In the genomic region with DNA sequence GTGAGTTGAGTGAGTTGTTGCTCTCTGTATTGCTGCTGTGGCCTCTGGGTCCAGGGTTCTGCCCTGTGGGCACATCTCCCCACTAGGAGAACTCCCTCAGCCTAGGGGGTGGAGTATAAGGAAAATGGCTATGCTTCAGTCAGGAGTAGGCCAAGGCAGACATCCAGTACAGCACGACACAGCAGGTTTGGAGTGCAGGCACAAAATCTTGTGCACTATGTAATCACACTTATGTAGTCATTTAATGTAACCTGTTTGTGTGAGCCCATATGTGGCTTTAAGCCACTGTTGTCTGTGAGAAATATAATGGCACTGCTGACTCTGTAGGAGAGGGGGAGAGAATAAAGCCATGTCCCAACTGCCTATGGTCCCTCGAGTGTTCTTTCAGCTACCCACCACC, we compare ENCODE assay signal across 20 cellular contexts.
DNase-seq lines count a peak whose midpoint lies in the region; ATAC-seq, FAIRE-seq and TF ChIP-seq lines count a peak whose summit lies in the region.
"Had no signal": no experiment of that assay in that cellular context is flagged by ENCODE, and none has a peak within 500 bp of the region (broad histone marks: within the 10 kb centered on the region; RNA-seq: fewer than 3 reads in every experiment).

No MANE protein-coding gene starts in this region.

- in situ Hi-C loops in GM12878 (cut with MboI) (no loop called here), HepG2 (cut with HindIII; ENCODE audit: extremely low pct_ligation_motif_present, low pct_unique_long_range_greater_than_20kb) (loop anchor here (10.0 to 25.0 kb wide), 2 partner anchors 267 to 350 kb away; no protein-coding TSS in a partner anchor)

- no peak for FAIRE-seq in GM12878 (lab: Jason Lieb, UNC)
- no peak for FAIRE-seq in HepG2 (lab: Jason Lieb, UNC)
- FAIRE-seq: D721Med, G401.6, RCC 7860 had no signal

- TF ChIP-seq RAD21 in GM12878 (IDR thresholded peaks at IDR 0.05; ENCODE audit: insufficient read depth, low read depth, low read length): no peak
- no peak for TF ChIP-seq RAD21 in HepG2 (CRISPR knock-in tag; IDR thresholded peaks at IDR 0.05)

- peaks cover 9% of the 10 kb centered on the region for H3K36me3 Mint-ChIP-seq in activated CD4-positive, alpha-beta T cell treated with anti-CD3 and anti-CD28 coated beads, Interleukin-2, amount 10 ng/mL, durations not matched to agents 7 days and 5 days (ENCODE audit: low read depth)
- H3K36me3 Mint-ChIP-seq in T-cell: peaks cover 3% of the 10 kb centered on the region

- no TSS peak for BruUV-seq in GM12878 (replicated peaks; lab: Mats Ljungman, UMichigan)
- no TSS peak for BruUV-seq in HepG2 (replicated peaks; lab: Mats Ljungman, UMichigan)

- H3K27me3 Mint-ChIP-seq in activated CD4-positive, alpha-beta T cell treated with anti-CD3 and anti-CD28 coated beads, Interleukin-2, amount 10 ng/mL, durations not matched to agents 7 days and 5 days: no peaks in the 10 kb centered on the region
- no peaks in the 10 kb centered on the region for H3K27me3 Mint-ChIP-seq in T-cell
- H3K27me3 Mint-ChIP-seq: CD8-positive, alpha-beta memory T cell had no signal

- ATAC-seq in GM12878 (no peak), HepG2 (no peak), T-cell (replicated peaks in 1 of 4) (no peak)
- ATAC-seq: Right ventricle myocardium inferior had no signal

- H3K79me2 ChIP-seq in GM12878 (ENCODE audit: control insufficient read depth, insufficient read depth, low read length) (no peaks in the 10 kb centered on the region), HepG2 (ENCODE audit: insufficient read depth, low read length) (no peaks in the 10 kb centered on the region)

- DNase-seq in activated CD4-positive, alpha-beta T cell treated with anti-CD3 and anti-CD28 coated beads, Interleukin-2, amount 10 ng/mL, durations not matched to agents 7 days and 5 days: no peak
- no peak for DNase-seq in activated CD4-positive, alpha-beta T cell treated with anti-CD3 and anti-CD28 coated beads for 4 hours
- DNase-seq in NCI-H69 (lab: John Stamatoyannopoulos, UW) (peak; percentile 28), GM12878 (ENCODE audit: low read depth, low spot score) (no peak), HepG2 (ENCODE audit: low spot score) (no peak), T-cell (no peak), amniotic stem cell (lab: John Stamatoyannopoulos, UW) (no peak)
- DNase-seq: C1 segment of cervical spinal cord; CD8-positive, alpha-beta memory T cell; H7; NCI-H1048; NCI-H1436 treated with DMSO at 0.1 percent for 48 hours; NCI-H2029; NCI-H2171; NCI-H526 had no signal

- H2AFZ ChIP-seq in GM12878 (ENCODE audit: control insufficient read depth, low read depth, low read length): no peak overlapping the region
- no peak overlapping the region for H2AFZ ChIP-seq in HepG2 (ENCODE audit: low read length)

- peaks cover 21% of the 10 kb centered on the region for H3K9me3 Mint-ChIP-seq in activated CD4-positive, alpha-beta T cell treated with anti-CD3 and anti-CD28 coated beads, Interleukin-2, amount 10 ng/mL, durations not matched to agents 7 days and 5 days
- peaks cover 0 to 18% (median 7%) of the 10 kb centered on the region in 3 donors for H3K9me3 Mint-ChIP-seq in T-cell

- H3K27ac Mint-ChIP-seq in activated CD4-positive, alpha-beta T cell treated with anti-CD3 and anti-CD28 coated beads, Interleukin-2, amount 10 ng/mL, durations not matched to agents 7 days and 5 days: peak overlapping the region; percentile 46
- H3K27ac Mint-ChIP-seq in T-cell: no peak overlapping the region

- H3K27ac ChIP-seq in HEK293 (ENCODE audit: extremely low read depth, low read depth, low read length) (no peak overlapping the region), GM12878 (ENCODE audit: control insufficient read depth, insufficient read depth) (no peak overlapping the region), HepG2 (ENCODE audit: extremely low read length, insufficient read depth, low read length) (no peak overlapping the region)

- 86% methylated on average over 2 of the region's 2 CpGs for WGBS in GM12878 (ENCODE audit: insufficient coverage, insufficient replicate concordance, low lambda C conversion rate, missing lambda C conversion rate)
- WGBS in HepG2 (ENCODE audit: low lambda C conversion rate): 80% methylated on average over 2 of the region's 2 CpGs

- H3K4me3 ChIP-seq in HEK293 (ENCODE audit: low read depth, low read length): no peak overlapping the region
- no peak overlapping the region for H3K4me3 ChIP-seq in GM12878
- no peak overlapping the region for H3K4me3 ChIP-seq in HepG2 (replicated peaks in 1 of 3; ENCODE audit: insufficient read depth in 1 of 3, low read depth in 2 of 3, low read length in 3 of 3)

- no peaks in the 10 kb centered on the region for H3K4me1 ChIP-seq in HEK293 (ENCODE audit: control insufficient read depth, insufficient read depth, low read length)
- peaks cover 13% of the 10 kb centered on the region for H3K4me1 ChIP-seq in GM12878 (ENCODE audit: control insufficient read depth, insufficient read depth, low read length)
- H3K4me1 ChIP-seq in HepG2 (ENCODE audit: insufficient read depth, low read length): peaks cover 57% of the 10 kb centered on the region

- intact Hi-C loops in GM12878 (cut with micrococcal nuclease; ENCODE audit: unreplicated experiment) (loop anchor here (5.0 to 10.0 kb wide), 2 partner anchors 272 to 350 kb away; no protein-coding TSS in a partner anchor), HepG2 (cut with micrococcal nuclease; ENCODE audit: unreplicated experiment) (no loop called here)

- H3K4me2 ChIP-seq in GM12878 (ENCODE audit: control insufficient read depth, insufficient read depth) (no peak overlapping the region), HepG2 (ENCODE audit: low read depth, low read length) (no peak overlapping the region)

- no peak overlapping the region for H3K9ac ChIP-seq in GM12878 (ENCODE audit: control insufficient read depth, insufficient read depth, low read length)
- H3K9ac ChIP-seq in HepG2 (ENCODE audit: insufficient read depth, low read depth, low read length): no peak overlapping the region

- RAD21 ChIA-PET in GM12878 (lab: Charles Lee; ENCODE audit: unreplicated experiment): no interaction called here

- no peak for TF ChIP-seq EP300 in GM12878 (IDR thresholded peaks at IDR 0.05; ENCODE audit: borderline replicate concordance in 1 of 2, control insufficient read depth in 1 of 2, low read depth in 2 of 2, low read length in 2 of 2)
- no peak for TF ChIP-seq EP300 in HepG2 (IDR thresholded peaks at IDR 0.05; ENCODE audit: low read depth in 2 of 2, low read length in 2 of 2)
- TF ChIP-seq EP300 in HepG2 (CRISPR knock-in tag; IDR thresholded peaks at IDR 0.05; ENCODE audit: borderline replicate concordance): no peak

- TF ChIP-seq POLR2A in GM12878 (IDR thresholded peaks at IDR 0.05; ENCODE audit: low read depth, low read length) (no peak), HepG2 (IDR thresholded peaks at IDR 0.05; ENCODE audit: insufficient read depth in 1 of 2, low read depth in 2 of 2, low read length in 2 of 2) (no peak)

- SMC1A ChIA-PET in GM12878 (lab: Charles Lee; ENCODE audit: uncharacterized antibody, unreplicated experiment): interaction anchor here (1.3 to 1.5 kb wide), 2 partner anchors 17 to 24 kb away, joined by 3 to 6 read pairs; no protein-coding TSS in a partner anchor

- peaks cover 28% of the 10 kb centered on the region for H3K4me1 Mint-ChIP-seq in activated CD4-positive, alpha-beta T cell treated with anti-CD3 and anti-CD28 coated beads, Interleukin-2, amount 10 ng/mL, durations not matched to agents 7 days and 5 days
- peaks cover 0 to 5% (median 4%) of the 10 kb centered on the region in 3 donors for H3K4me1 Mint-ChIP-seq in T-cell

- POLR2A ChIA-PET in activated CD4-positive, alpha-beta T cell treated with anti-CD3 and anti-CD28 coated beads, Interleukin-2, amount 10 ng/mL, durations not matched to agents 7 days and 5 days (lab: Charles Lee): no interaction called here
- POLR2A ChIA-PET in HEK293 (lab: Yijun Ruan, JAX): no interaction called here
- POLR2A ChIA-PET in GM12878 (lab: Charles Lee): no interaction called here
- POLR2A ChIA-PET in HepG2 (lab: Yijun Ruan, JAX): no interaction called here
- POLR2A ChIA-PET in T-cell (lab: Charles Lee): no interaction called here

- H4K20me1 ChIP-seq in GM12878 (ENCODE audit: control insufficient read depth, insufficient read depth): no peaks in the 10 kb centered on the region
- H4K20me1 ChIP-seq in HepG2 (ENCODE audit: insufficient read depth, low read length): no peaks in the 10 kb centered on the region

- CTCF ChIA-PET in activated CD4-positive, alpha-beta T cell treated with anti-CD3 and anti-CD28 coated beads, Interleukin-2, amount 10 ng/mL, durations not matched to agents 7 days and 5 days (lab: Charles Lee): no interaction called here
- CTCF ChIA-PET in HEK293 (lab: Yijun Ruan, JAX) (interaction anchor here (0.7 to 1.2 kb wide), 2 partner anchors 462 kb away, joined by 3 read pairs; no protein-coding TSS in a partner anchor), GM12878 (lab: Yijun Ruan, JAX) (no interaction called here), HepG2 (lab: Yijun Ruan, JAX; ENCODE audit: low intra/inter-chr PET ratio, low total read pairs) (no interaction called here), T-cell (lab: Charles Lee) (no interaction called here)

- H3K4me3 Mint-ChIP-seq in activated CD4-positive, alpha-beta T cell treated with anti-CD3 and anti-CD28 coated beads, Interleukin-2, amount 10 ng/mL, durations not matched to agents 7 days and 5 days: no peak overlapping the region
- no peak overlapping the region for H3K4me3 Mint-ChIP-seq in T-cell

- no peaks in the 10 kb centered on the region for H3K27me3 ChIP-seq in GM12878 (replicated peaks in 1 of 2; ENCODE audit: control insufficient read depth in 2 of 2, insufficient read depth in 2 of 2, low read length in 1 of 2)
- no peaks in the 10 kb centered on the region for H3K27me3 ChIP-seq in HepG2 (ENCODE audit: control insufficient read depth in 1 of 2, insufficient read depth in 2 of 2, low read length in 2 of 2)

- H3K36me3 ChIP-seq in HEK293 (ENCODE audit: control insufficient read depth in 2 of 2, insufficient read depth in 1 of 2, low read length in 2 of 2) (no peaks in the 10 kb centered on the region), GM12878 (ENCODE audit: control insufficient read depth in 2 of 2, insufficient read depth in 2 of 2, low read length in 1 of 2) (no peaks in the 10 kb centered on the region; a peak in 1 of 4 replicates), HepG2 (replicated peaks in 1 of 2; ENCODE audit: control insufficient read depth in 1 of 2, insufficient read depth in 2 of 2, low read length in 2 of 2) (no peaks in the 10 kb centered on the region)

- H3K9me3 ChIP-seq in HEK293 (ENCODE audit: control insufficient read depth, insufficient read depth, low read depth, low read length): no peaks in the 10 kb centered on the region
- H3K9me3 ChIP-seq in GM12878 (replicated peaks; ENCODE audit: control insufficient read depth, insufficient read depth, low read length): peaks cover 7% of the 10 kb centered on the region; the same call in 2 of the 3 replicates
- no peaks in the 10 kb centered on the region for H3K9me3 ChIP-seq in HepG2 (ENCODE audit: low read length)

- TF ChIP-seq CTCF in HEK293 (tag by site-specific recombination; IDR thresholded peaks at IDR 0.05) (no peak), GM12878 (IDR thresholded peaks at IDR 0.05 in 2 of 3, conservative IDR thresholded peaks at IDR 0.05 in 1 of 3; ENCODE audit: control insufficient read depth in 2 of 3, extremely low read depth in 1 of 3, insufficient read depth in 1 of 3, low read depth in 3 of 3, low read length in 3 of 3) (no peak), HepG2 (CRISPR knock-in tag; IDR thresholded peaks at IDR 0.05) (no peak)
